1 cellular context compared by ENCODE assay signal in genomic region chr17:59626756-59627155, GRCh38.
TF ChIP-seq lines count a peak whose summit lies in the region.

No MANE protein-coding gene starts in this region.

TF ChIP-seq in GM12878, 131 proteins besides CTCF, POLR2A, EP300 and RAD21:
- no peak for TF ChIP-seq ZNF274 (IDR thresholded peaks at IDR 0.05; ENCODE audit: insufficient read depth, insufficient read length)
- TF ChIP-seq BCLAF1 (IDR thresholded peaks at IDR 0.05) = no peak
- no peak for TF ChIP-seq CHD4 (IDR thresholded peaks at IDR 0.05)
- no peak for TF ChIP-seq ZNF217 (IDR thresholded peaks at IDR 0.05)
- no peak for TF ChIP-seq MYC (IDR thresholded peaks at IDR 0.05; ENCODE audit: insufficient read depth, insufficient read length, insufficient replicate concordance, low read length, severe bottlenecking)
- no peak for TF ChIP-seq PAX8 (IDR thresholded peaks at IDR 0.05)
- TF ChIP-seq CHD2 (IDR thresholded peaks at IDR 0.05; ENCODE audit: borderline replicate concordance, low read depth, low read length) = no peak
- TF ChIP-seq HDAC2 (IDR thresholded peaks at IDR 0.05) = no peak
- no peak for TF ChIP-seq BRCA1 (IDR thresholded peaks at IDR 0.05; ENCODE audit: low read depth, low read length)
- TF ChIP-seq MAX (IDR thresholded peaks at IDR 0.05; ENCODE audit: low read depth, low read length) = no peak
- TF ChIP-seq SIX5 (IDR thresholded peaks at IDR 0.05; ENCODE audit: low read depth, low read length, severe bottlenecking) = no peak
- no peak for TF ChIP-seq ZNF592 (IDR thresholded peaks at IDR 0.05)
- no peak for TF ChIP-seq FOXM1 (IDR thresholded peaks at IDR 0.05; ENCODE audit: low read depth, low read length)
- TF ChIP-seq SKIL (IDR thresholded peaks at IDR 0.05; ENCODE audit: low read depth, poor library complexity, severe bottlenecking) = no peak
- no peak for TF ChIP-seq IRF3 (IDR thresholded peaks at IDR 0.05)
- no peak for TF ChIP-seq SREBF2 (IDR thresholded peaks at IDR 0.05; ENCODE audit: low read length)
- no peak for TF ChIP-seq HSF1 (IDR thresholded peaks at IDR 0.05; ENCODE audit: low read depth, low read length)
